Comparison of ENCODE assay signal across 8 cellular contexts in genomic region chr20:49276895-49277785, GRCh38. TPM values are rescaled to one million over a fixed set of nuclear protein-coding genes. Genes with fewer than 3 reads are reported as not detected.
A peak's percentile ranks its signal among the peaks of the same experiment; 100 is the strongest.
DNase-seq lines count a peak whose midpoint lies in the region; ATAC-seq, FAIRE-seq and TF ChIP-seq lines count a peak whose summit lies in the region.

No MANE protein-coding gene starts in this region.

- DNase-seq in BJ (ENCODE audit: low read depth) = no peak
- no peak for DNase-seq in LNCaP clone FGC (ENCODE audit: low read depth)
- peak; percentile 72 for DNase-seq in activated T-cell treated with anti-CD3 and anti-CD28 coated beads, Interleukin-2, amount 50 U/mL, for 24 hours
- DNase-seq in foreskin fibroblast = peak in 1 of 2 donors; percentile 41
- peak in 5 of 6 donors; percentile 44 to 85 (median 64) for DNase-seq in pancreas
- no peak for DNase-seq in NCI-H1092 (lab: John Stamatoyannopoulos, UW)
- no peak for DNase-seq in NCI-H345 (lab: John Stamatoyannopoulos, UW)

- no peaks in the 10 kb centered on the region for H3K9me3 ChIP-seq in pancreas

- CTCF ChIA-PET in BJ (lab: Yijun Ruan, JAX) = interaction anchor here (0.7 to 1.0 kb wide), 2 partner anchors 43 to 60 kb away, joined by 3 read pairs; no protein-coding TSS in a partner anchor

- TF ChIP-seq CTCF in BJ (IDR thresholded peaks at IDR 0.05; ENCODE audit: insufficient read depth, low read depth, low read length) (no peak), LNCaP clone FGC (IDR thresholded peaks at IDR 0.05; ENCODE audit: control insufficient read depth, extremely low read depth, insufficient read depth) (no peak), foreskin fibroblast (IDR thresholded peaks at IDR 0.05; ENCODE audit: low read depth, low read length) (no peak), pancreas (IDR thresholded peaks at IDR 0.05) (no peak)

- WGBS in pancreas, 2 donors = 2 to 4% methylated on average over 30 to 32 of the region's 32 CpGs

- peak overlapping the region; percentile 98 for H3K4me3 Mint-ChIP-seq in activated T-cell treated with anti-CD3 and anti-CD28 coated beads, Interleukin-2, amount 50 U/mL, for 24 hours

- peak; percentile 1 to 15 (median 4) for ATAC-seq in pancreas
- ATAC-seq in HG03521 (IDR thresholded peaks at IDR 0.05; ENCODE audit: unreplicated experiment) = no peak

- POLR2A ChIA-PET in BJ (lab: Charles Lee) = interaction anchor here (0.5 to 0.7 kb wide), 2 partner anchors 7 to 11 kb away, joined by 3 to 5 read pairs; no protein-coding TSS in a partner anchor

- H3K4me1 ChIP-seq in pancreas = peaks cover 10 to 33% (median 10%) of the 10 kb centered on the region in 3 donors

- peaks cover 90% of the 10 kb centered on the region for H3K36me3 Mint-ChIP-seq in activated T-cell treated with anti-CD3 and anti-CD28 coated beads, Interleukin-2, amount 50 U/mL, for 24 hours (ENCODE audit: low read depth)

- peaks cover 50% of the 10 kb centered on the region for H3K4me1 Mint-ChIP-seq in activated T-cell treated with anti-CD3 and anti-CD28 coated beads, Interleukin-2, amount 50 U/mL, for 24 hours (ENCODE audit: low read depth)

- intact Hi-C loops in pancreas (cut with DNase I) = no loop called here

- H3K9me3 Mint-ChIP-seq in activated T-cell treated with anti-CD3 and anti-CD28 coated beads, Interleukin-2, amount 50 U/mL, for 24 hours = no peaks in the 10 kb centered on the region

- peak overlapping the region; percentile 91 for H3K4me3 ChIP-seq in BJ (ENCODE audit: low read depth, low read length)
- H3K4me3 ChIP-seq in LNCaP clone FGC (ENCODE audit: low read depth, low read length) = peak overlapping the region; percentile 99
- peak overlapping the region; percentile 98 to 100 for H3K4me3 ChIP-seq in foreskin fibroblast (ENCODE audit: low read depth in 1 of 2, low read length in 2 of 2)
- peak overlapping the region; percentile 72 to 79 (median 76) for H3K4me3 ChIP-seq in pancreas

- H3K27me3 Mint-ChIP-seq in activated T-cell treated with anti-CD3 and anti-CD28 coated beads, Interleukin-2, amount 50 U/mL, for 24 hours = no peaks in the 10 kb centered on the region

- peak overlapping the region; percentile 100 for H3K27ac Mint-ChIP-seq in activated T-cell treated with anti-CD3 and anti-CD28 coated beads, Interleukin-2, amount 50 U/mL, for 24 hours

- H3K27ac ChIP-seq in pancreas = peak overlapping the region; percentile 84 to 95 (median 94)

- FAIRE-seq in pancreas (lab: Jason Lieb, UNC) = no peak

- H3K27me3 ChIP-seq in BJ (ENCODE audit: control insufficient read depth, insufficient read depth, low read length) (no peaks in the 10 kb centered on the region), pancreas (no peaks in the 10 kb centered on the region)

- H3K36me3 ChIP-seq in BJ (ENCODE audit: control insufficient read depth, insufficient read depth, low read length) (peaks cover 22% of the 10 kb centered on the region), pancreas (peaks cover 6 to 32% (median 25%) of the 10 kb centered on the region in 3 donors)

RNA-seq across cellular contexts. Expression of gene ZNFX1, which starts 0.7 kb away (rescaled TPM):
- polyA plus RNA-seq in BJ (2011; rRNA removed) (11.2 and 12.8 TPM in 2 replicates), pancreas (1 to 10 TPM; 4.3 to 6.2 TPM)
- polyA minus RNA-seq in BJ (2011; rRNA and poly(A)+ RNA removed) = 33.7 and 43.7 TPM in 2 replicates
- 10 to 100 TPM in 2 of 6 donors, 1 to 10 TPM in 4; 5.9 to 15.7 (median 7.2) TPM for total RNA-seq in pancreas

RNA-seq across cellular contexts. Expression of gene DDX27, which starts 57.9 kb away (rescaled TPM):
- polyA plus RNA-seq in BJ (2011; rRNA removed) (26.3 and 31.9 TPM in 2 replicates), pancreas (10 to 100 TPM; 19.7 to 33.0 TPM)
- polyA minus RNA-seq in BJ (2011; rRNA and poly(A)+ RNA removed) = 19.7 and 30.0 TPM in 2 replicates
- 10 to 100 TPM; 12.0 to 18.4 (median 15.9) TPM for total RNA-seq in pancreas

Comparison
In these comparisons a context has a peak if more than half of its experiments do, and no peak if none do; other contexts are left out.
1. DNase-seq: peak in activated T-cell treated with anti-CD3 and anti-CD28 coated beads, Interleukin-2, amount 50 U/mL, for 24 hours (single experiment) and pancreas (5 of 6); none in BJ (single experiment), LNCaP clone FGC (single experiment), NCI-H1092 (single experiment) and NCI-H345 (single experiment).
2. Peak in every context shown above with its lines, with median percentiles within 50 percentile points of each other: H3K4me3 ChIP-seq.